ENCODE assay signal across 8 cellular contexts in genomic region chr9:120490888-120491595, GRCh38.
DNase-seq lines count a peak whose midpoint lies in the region; ATAC-seq and TF ChIP-seq lines count a peak whose summit lies in the region.

No MANE protein-coding gene starts in this region.

- DNase-seq in SKM-1 treated with dmso at 0.1 percent for 144 hours (lab: John Stamatoyannopoulos, UW; ENCODE audit: unreplicated experiment) (peak; percentile 31), SKM-1 (lab: John Stamatoyannopoulos, UW; ENCODE audit: unreplicated experiment) (no peak), SIG-M5 treated with dmso at 0.1 percent for 504 hours (lab: John Stamatoyannopoulos, UW; ENCODE audit: unreplicated experiment) (peak; percentile 96), gastrocnemius medialis (no peak), activated gamma-delta T cell treated with Interleukin-2 at 50 U/mL for 16 hours (no peak), HUDEP-2 (lab: John Stamatoyannopoulos, UW; ENCODE audit: unreplicated experiment in 76 of 76) (no peak)
- no peak for DNase-seq in effector memory CD4-positive, alpha-beta T cell

- in situ Hi-C loops in gastrocnemius medialis (cut with MboI; ENCODE audit: low sequenced_read_pairs in 4 of 4) = loop anchor here in 2 of 4 donors (25.0 kb wide), 1 partner anchor 679 kb away; no protein-coding TSS in a partner anchor

- peak overlapping the region in 1 of 4 donors; percentile 22 for H3K27ac ChIP-seq in gastrocnemius medialis
- H3K27ac ChIP-seq in effector memory CD4-positive, alpha-beta T cell (ENCODE audit: insufficient read depth, low read length, poor library complexity, severe bottlenecking) = no peak overlapping the region

- ATAC-seq in HG02973 (IDR thresholded peaks at IDR 0.05; ENCODE audit: unreplicated experiment) = peak; percentile 92
- ATAC-seq in gastrocnemius medialis = peak; percentile 51 to 74

- no peaks in the 10 kb centered on the region for H3K4me1 ChIP-seq in gastrocnemius medialis
- H3K4me1 ChIP-seq in effector memory CD4-positive, alpha-beta T cell (ENCODE audit: control insufficient read depth, insufficient read depth, low read length, poor library complexity, severe bottlenecking) = no peaks in the 10 kb centered on the region

- H3K4me3 ChIP-seq in gastrocnemius medialis = no peak overlapping the region
- no peak overlapping the region for H3K4me3 ChIP-seq in effector memory CD4-positive, alpha-beta T cell (ENCODE audit: insufficient read depth, low read depth, low read length, poor library complexity, severe bottlenecking)

- peaks cover 0 to 11% of the 10 kb centered on the region in 2 donors for H3K36me3 ChIP-seq in gastrocnemius medialis
- H3K36me3 ChIP-seq in effector memory CD4-positive, alpha-beta T cell (ENCODE audit: control insufficient read depth, insufficient read depth, low read length) = peaks cover 45% of the 10 kb centered on the region

- intact Hi-C loops in gastrocnemius medialis (cut with DNase I; ENCODE audit: low total_unique reads) = no loop called here

- H3K27me3 ChIP-seq in gastrocnemius medialis = no peaks in the 10 kb centered on the region
- H3K27me3 ChIP-seq in effector memory CD4-positive, alpha-beta T cell (replicated peaks; ENCODE audit: control insufficient read depth, insufficient read depth, low read length, poor library complexity, severe bottlenecking) = no peaks in the 10 kb centered on the region

- no peak for TF ChIP-seq POLR2A in gastrocnemius medialis (IDR thresholded peaks at IDR 0.05)

- no peaks in the 10 kb centered on the region for H3K9me3 ChIP-seq in gastrocnemius medialis
- H3K9me3 ChIP-seq in effector memory CD4-positive, alpha-beta T cell (ENCODE audit: control insufficient read depth, low read length) = no peaks in the 10 kb centered on the region

- TF ChIP-seq CTCF in gastrocnemius medialis (IDR thresholded peaks at IDR 0.05 in 4 of 5, conservative IDR thresholded peaks at IDR 0.05 in 1 of 5) = no peak

Comparison
In these comparisons a context has a peak if more than half of its experiments do, and no peak if none do; other contexts are left out.
1. DNase-seq: peak in SKM-1 treated with dmso at 0.1 percent for 144 hours (single experiment) and SIG-M5 treated with dmso at 0.1 percent for 504 hours (single experiment); none in SKM-1 (single experiment), gastrocnemius medialis (0 of 2), activated gamma-delta T cell treated with Interleukin-2 at 50 U/mL for 16 hours (single experiment), HUDEP-2 (0 of 76) and effector memory CD4-positive, alpha-beta T cell (0 of 3).